In the genomic region with DNA sequence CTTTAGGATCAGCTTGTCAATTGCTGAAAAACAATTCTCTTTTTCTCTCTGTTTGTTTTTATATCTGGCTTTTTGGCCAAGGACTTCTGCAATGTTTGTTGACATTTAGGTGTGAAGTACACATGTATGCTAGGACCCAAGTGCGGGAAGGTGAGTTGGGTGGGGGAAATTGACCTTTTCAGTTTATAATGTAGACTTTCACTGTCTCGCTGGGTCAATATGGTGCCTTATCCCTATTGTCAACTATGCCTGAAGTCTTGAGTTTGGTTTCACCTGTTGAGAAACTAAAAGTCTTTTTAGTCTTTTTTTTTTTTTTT, we compare ENCODE assay signal across 18 cellular contexts. TPM values are rescaled to one million over a fixed set of nuclear protein-coding genes. Genes with fewer than 3 reads are reported as not detected.
DNase-seq lines count a peak whose midpoint lies in the region; ATAC-seq and TF ChIP-seq lines count a peak whose summit lies in the region.
"Had no signal": no experiment of that assay in that cellular context is flagged by ENCODE, and none has a peak within 500 bp of the region (broad histone marks: within the 10 kb centered on the region; RNA-seq: fewer than 3 reads in every experiment).

No MANE protein-coding gene starts in this region.

- H3K4me1 Mint-ChIP-seq in activated naive CD8-positive, alpha-beta T cell treated with anti-CD3 and anti-CD28 coated beads, Interleukin-2, amount 50 U/mL, for 24 hours = peaks cover 52% of the 10 kb centered on the region
- H3K4me1 Mint-ChIP-seq in activated naive CD8-positive, alpha-beta T cell treated with anti-CD3 and anti-CD28 coated beads for 36 hours = peaks cover 48% of the 10 kb centered on the region
- H3K4me1 Mint-ChIP-seq in activated T-helper 17 cell treated with anti-CD3 and anti-CD28 coated beads, Interleukin-2, amount 50 U/mL, for 72 hours = peaks cover 46% of the 10 kb centered on the region

- no peak for DNase-seq in activated naive CD8-positive, alpha-beta T cell treated with anti-CD3 and anti-CD28 coated beads, Interleukin-2, amount 50 U/mL, for 24 hours
- DNase-seq in activated naive CD8-positive, alpha-beta T cell treated with anti-CD3 and anti-CD28 coated beads for 36 hours = no peak
- no peak for DNase-seq in left lobe of liver (ENCODE audit: low spot score)
- DNase-seq in upper lobe of left lung = no peak
- no peak for DNase-seq in NCI-H1694 (lab: John Stamatoyannopoulos, UW)
- no peak for DNase-seq in G401 (ENCODE audit: low spot score)
- DNase-seq in right atrium auricular region (ENCODE audit: low spot score) = no peak
- DNase-seq: CD4-positive, alpha-beta memory T cell; DMS153; GOT3; NCI-H748 treated with DMSO at 0.1 percent for 48 hours; NK-92 treated with Interleukin-12 subunit alpha and Interleukin-12 subunit beta, amount 100 ng/mL, for 24 hours; OCI-M1; Right ventricle myocardium superior had no signal

- TF ChIP-seq POLR2A in upper lobe of left lung (IDR thresholded peaks at IDR 0.05) = no peak

- H3K9me3 Mint-ChIP-seq in activated naive CD8-positive, alpha-beta T cell treated with anti-CD3 and anti-CD28 coated beads, Interleukin-2, amount 50 U/mL, for 24 hours = peaks cover 14% of the 10 kb centered on the region
- peaks cover 10% of the 10 kb centered on the region for H3K9me3 Mint-ChIP-seq in activated naive CD8-positive, alpha-beta T cell treated with anti-CD3 and anti-CD28 coated beads for 36 hours
- H3K9me3 Mint-ChIP-seq in activated T-helper 17 cell treated with anti-CD3 and anti-CD28 coated beads, Interleukin-2, amount 50 U/mL, for 72 hours = peaks cover 5% of the 10 kb centered on the region

- H3K4me3 Mint-ChIP-seq in activated naive CD8-positive, alpha-beta T cell treated with anti-CD3 and anti-CD28 coated beads, Interleukin-2, amount 50 U/mL, for 24 hours = no peak overlapping the region
- no peak overlapping the region for H3K4me3 Mint-ChIP-seq in activated naive CD8-positive, alpha-beta T cell treated with anti-CD3 and anti-CD28 coated beads for 36 hours
- H3K4me3 Mint-ChIP-seq in activated T-helper 17 cell treated with anti-CD3 and anti-CD28 coated beads, Interleukin-2, amount 50 U/mL, for 72 hours = peak overlapping the region; percentile 63

- H3K27ac ChIP-seq in upper lobe of left lung = peak overlapping the region in 3 of 4 donors; percentile 7 to 48 (median 21)
- H3K27ac ChIP-seq in right atrium auricular region = no peak overlapping the region
- H3K27ac ChIP-seq: KMS-11 had no signal

- H3K9me3 ChIP-seq in upper lobe of left lung (peaks cover 0 to 13% (median 4%) of the 10 kb centered on the region in 4 donors), right atrium auricular region (peaks cover 0 to 14% of the 10 kb centered on the region in 2 donors)

- TF ChIP-seq EP300 in upper lobe of left lung (IDR thresholded peaks at IDR 0.05) = no peak

- TF ChIP-seq CTCF in upper lobe of left lung (IDR thresholded peaks at IDR 0.05) (no peak), right atrium auricular region (IDR thresholded peaks at IDR 0.05) (no peak)

- no peak for ATAC-seq in activated naive CD8-positive, alpha-beta T cell treated with anti-CD3 and anti-CD28 coated beads, Interleukin-2, amount 50 U/mL, for 24 hours
- no peak for ATAC-seq in activated T-helper 17 cell treated with anti-CD3 and anti-CD28 coated beads, Interleukin-2, amount 50 U/mL, for 72 hours (replicated peaks)
- ATAC-seq in left lobe of liver = peak; percentile 19
- no peak for ATAC-seq in upper lobe of left lung (ENCODE audit: low FRiP score in 2 of 2)

- H3K27me3 ChIP-seq in upper lobe of left lung = no peaks in the 10 kb centered on the region
- no peaks in the 10 kb centered on the region for H3K27me3 ChIP-seq in right atrium auricular region

- H3K27me3 Mint-ChIP-seq in activated naive CD8-positive, alpha-beta T cell treated with anti-CD3 and anti-CD28 coated beads, Interleukin-2, amount 50 U/mL, for 24 hours = no peaks in the 10 kb centered on the region
- no peaks in the 10 kb centered on the region for H3K27me3 Mint-ChIP-seq in activated naive CD8-positive, alpha-beta T cell treated with anti-CD3 and anti-CD28 coated beads for 36 hours
- H3K27me3 Mint-ChIP-seq in activated T-helper 17 cell treated with anti-CD3 and anti-CD28 coated beads, Interleukin-2, amount 50 U/mL, for 72 hours = no peaks in the 10 kb centered on the region
- H3K27me3 Mint-ChIP-seq: B cell; CD4-positive, alpha-beta memory T cell had no signal

- in situ Hi-C loops in G401 (cut with HindIII; ENCODE audit: low sequenced_read_pairs) = no loop called here

- H3K36me3 ChIP-seq in upper lobe of left lung = no peaks in the 10 kb centered on the region
- no peaks in the 10 kb centered on the region for H3K36me3 ChIP-seq in right atrium auricular region

- H3K27ac Mint-ChIP-seq in activated naive CD8-positive, alpha-beta T cell treated with anti-CD3 and anti-CD28 coated beads, Interleukin-2, amount 50 U/mL, for 24 hours = peak overlapping the region; percentile 66
- H3K27ac Mint-ChIP-seq in activated naive CD8-positive, alpha-beta T cell treated with anti-CD3 and anti-CD28 coated beads for 36 hours = no peak overlapping the region
- H3K27ac Mint-ChIP-seq in activated T-helper 17 cell treated with anti-CD3 and anti-CD28 coated beads, Interleukin-2, amount 50 U/mL, for 72 hours = peak overlapping the region; percentile 86
- H3K27ac Mint-ChIP-seq: B cell had no signal

- 75 to 86% methylated on average over 2 of the region's 2 CpGs for WGBS in upper lobe of left lung, 2 donors

- H3K4me3 ChIP-seq in upper lobe of left lung (no peak overlapping the region), right atrium auricular region (no peak overlapping the region)
- H3K4me3 ChIP-seq: GM12878 had no signal

- H3K4me1 ChIP-seq in upper lobe of left lung (peaks cover 17 to 60% (median 39%) of the 10 kb centered on the region in 4 donors), right atrium auricular region (peaks cover 0 to 14% of the 10 kb centered on the region in 2 donors)

- H3K36me3 Mint-ChIP-seq in activated naive CD8-positive, alpha-beta T cell treated with anti-CD3 and anti-CD28 coated beads, Interleukin-2, amount 50 U/mL, for 24 hours (ENCODE audit: low read depth) = peaks cover 26% of the 10 kb centered on the region
- H3K36me3 Mint-ChIP-seq in activated naive CD8-positive, alpha-beta T cell treated with anti-CD3 and anti-CD28 coated beads for 36 hours = peaks cover 33% of the 10 kb centered on the region
- H3K36me3 Mint-ChIP-seq in activated T-helper 17 cell treated with anti-CD3 and anti-CD28 coated beads, Interleukin-2, amount 50 U/mL, for 72 hours (ENCODE audit: low read depth) = peaks cover 28% of the 10 kb centered on the region

RNA-seq across cellular contexts. Expression of gene WWP2, which starts 9.5 kb away (rescaled TPM):
- 10 to 100 TPM; 32.1 to 35.3 TPM for total RNA-seq in activated naive CD8-positive, alpha-beta T cell treated with anti-CD3 and anti-CD28 coated beads for 36 hours
- 10 to 100 TPM; 55.1 to 55.7 TPM for total RNA-seq in activated T-helper 17 cell treated with anti-CD3 and anti-CD28 coated beads, Interleukin-2, amount 50 U/mL, for 72 hours
- 24.5 TPM for total RNA-seq in left lobe of liver
- 100 to 1,000 TPM in 2 of 6 donors, 10 to 100 TPM in 4; 59.5 to 125 (median 82.3) TPM for total RNA-seq in upper lobe of left lung
- total RNA-seq in G401 (2014; rRNA removed; shearing (Covaris generic)) = 12.4 and 24.3 TPM in 2 replicates
- 10 to 100 TPM; 16.1 to 21.2 TPM for total RNA-seq in right atrium auricular region

RNA-seq across cellular contexts. Expression of gene NOB1, which starts 16.9 kb away (rescaled TPM):
- total RNA-seq in activated naive CD8-positive, alpha-beta T cell treated with anti-CD3 and anti-CD28 coated beads for 36 hours = 100 to 1,000 TPM; 152 to 165 TPM
- 10 to 100 TPM; 92.0 to 95.9 TPM for total RNA-seq in activated T-helper 17 cell treated with anti-CD3 and anti-CD28 coated beads, Interleukin-2, amount 50 U/mL, for 72 hours
- total RNA-seq in left lobe of liver = 13.8 TPM
- total RNA-seq in upper lobe of left lung = 10 to 100 TPM; 24.1 to 38.2 (median 34.3) TPM
- 134 and 158 TPM in 2 replicates for total RNA-seq in G401 (2014; rRNA removed; shearing (Covaris generic))
- total RNA-seq in right atrium auricular region = 10 to 100 TPM; 12.9 to 22.2 TPM

RNA-seq across cellular contexts. Expression of gene NQO1, which starts 45.2 kb away (rescaled TPM):
- 10 to 100 TPM in 1 of 2 experiments, 1 to 10 TPM in 1; 9.9 to 11.3 TPM for total RNA-seq in activated naive CD8-positive, alpha-beta T cell treated with anti-CD3 and anti-CD28 coated beads for 36 hours
- 10 to 100 TPM; 14.2 to 22.3 TPM for total RNA-seq in activated T-helper 17 cell treated with anti-CD3 and anti-CD28 coated beads, Interleukin-2, amount 50 U/mL, for 72 hours
- total RNA-seq in left lobe of liver (4.9 TPM), upper lobe of left lung (10 to 100 TPM; 13.6 to 73.0 (median 48.6) TPM), right atrium auricular region (10 to 100 TPM; 41.8 to 62.9 TPM)
- total RNA-seq in G401 (2014; rRNA removed; shearing (Covaris generic)) = 380 and 386 TPM in 2 replicates

Comparison
In these comparisons a context has a peak if more than half of its experiments do, and no peak if none do; other contexts are left out.
1. H3K27ac ChIP-seq: peak in upper lobe of left lung (3 of 4); none in right atrium auricular region (0 of 2).